Comparison of ENCODE assay signal across 8 cellular contexts in the genomic region with DNA sequence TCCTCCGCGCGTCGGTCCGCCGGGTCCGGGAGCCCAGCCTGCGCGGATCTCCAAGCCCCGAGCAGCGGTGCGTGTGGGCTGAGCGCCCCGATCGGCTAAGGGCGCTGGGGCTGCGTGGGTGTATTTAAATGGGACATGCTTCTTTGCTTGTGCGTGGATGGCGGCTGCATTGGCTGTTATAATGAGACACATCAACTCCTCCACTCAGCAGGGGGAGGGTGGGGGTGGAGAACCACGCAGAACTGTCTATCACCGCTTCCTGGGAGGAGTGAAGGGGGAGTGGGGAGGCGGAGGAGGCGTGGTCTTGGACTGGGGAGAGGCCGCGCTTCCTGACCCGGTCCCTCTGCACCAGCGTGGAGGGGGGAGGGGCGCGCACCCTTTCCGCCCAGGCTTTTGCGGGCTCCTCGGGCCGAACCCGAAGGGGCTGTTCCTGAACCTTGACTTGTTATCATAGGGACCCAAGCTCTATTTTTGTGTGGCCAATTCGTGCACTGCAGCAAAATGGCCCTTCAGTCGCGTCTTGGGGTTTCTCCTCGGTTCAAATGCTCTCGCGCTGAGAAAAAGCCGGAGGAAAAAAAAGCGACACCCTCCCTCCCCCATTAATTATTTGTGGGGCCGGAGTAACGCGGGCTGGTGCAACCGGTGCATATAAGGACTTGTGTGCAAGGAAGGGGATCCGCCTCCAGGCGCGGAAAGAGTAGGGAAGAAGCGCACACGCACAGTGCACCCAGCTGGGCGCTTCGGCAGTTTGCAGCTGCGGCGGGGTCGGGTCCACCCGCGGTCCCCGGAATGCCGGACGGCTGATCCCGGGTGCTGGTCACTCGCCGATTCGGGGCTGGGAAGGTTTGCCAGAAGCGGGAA. TPM values are rescaled to one million over a fixed set of nuclear protein-coding genes. Genes with fewer than 3 reads are reported as not detected.
DNase-seq lines count a peak whose midpoint lies in the region; ATAC-seq and TF ChIP-seq lines count a peak whose summit lies in the region.

TNIK (minus strand) TSS at position 180 of the 861 bp plus-strand sequence. CDS start 342 bp downstream, outside the sequence.

- H3K27ac ChIP-seq in C4-2B, result peak within 1 kb of the TSS; percentile 44
- H3K27ac ChIP-seq in lung (ENCODE audit: low read depth in 1 of 2, low read length in 1 of 2), result peak within 1 kb of the TSS; percentile 68 to 81

- CTCF ChIA-PET in activated CD4-positive, alpha-beta memory T cell treated with anti-CD3 and anti-CD28 coated beads, Interleukin-2, amount 10 ng/mL, durations not matched to agents 7 days and 5 days (lab: Charles Lee), result interaction anchor here (0.6 to 3.2 kb wide), 17 partner anchors 8 to 311 kb away, joined by 3 to 16 read pairs (median 4); no protein-coding TSS in a partner anchor

- H3K4me3 ChIP-seq in lung, result peak within 1 kb of the TSS; percentile 57

- WGBS in lung, 2 donors, result 0 to 1% methylated on average over 62 to 66 of the region's 66 CpGs

- peak; percentile 55 for DNase-seq in GM19240 (ENCODE audit: insufficient read length, low spot score)
- DNase-seq in NCI-H748 (lab: John Stamatoyannopoulos, UW; ENCODE audit: unreplicated experiment), result peak; percentile 83
- peak; percentile 95 for DNase-seq in activated CD4-positive, alpha-beta memory T cell treated with anti-CD3 and anti-CD28 coated beads, Interleukin-2, amount 10 ng/mL, durations not matched to agents 7 days and 5 days
- DNase-seq in ecto neural progenitor cell (ENCODE audit: low spot score), result peak; percentile 86
- DNase-seq in lung (ENCODE audit: low spot score), result peak; percentile 94
- peak; percentile 87 to 96 (median 91) for DNase-seq in stimulated activated CD4-positive, alpha-beta T cell treated with anti-CD3 and anti-CD28 coated beads, TNF-alpha, amount 100 ng/mL, for 24 hours (ENCODE audit: low read depth in 3 of 3)

- H3K9me3 Mint-ChIP-seq in activated CD4-positive, alpha-beta memory T cell treated with anti-CD3 and anti-CD28 coated beads, Interleukin-2, amount 10 ng/mL, durations not matched to agents 7 days and 5 days, result peaks cover 3% of the 10 kb centered on the region

- POLR2A ChIA-PET in activated CD4-positive, alpha-beta memory T cell treated with anti-CD3 and anti-CD28 coated beads, Interleukin-2, amount 10 ng/mL, durations not matched to agents 7 days and 5 days (lab: Charles Lee), result interaction anchor here (0.7 to 3.4 kb wide), 24 partner anchors 8 to 591 kb away, joined by 3 to 20 read pairs (median 4); partner anchors contain the start of genes EIF5A2 and RPL22L1

- H3K4me3 Mint-ChIP-seq in activated CD4-positive, alpha-beta memory T cell treated with anti-CD3 and anti-CD28 coated beads, Interleukin-2, amount 10 ng/mL, durations not matched to agents 7 days and 5 days, result peak within 1 kb of the TSS; percentile 94

- ATAC-seq in HG03457 (IDR thresholded peaks at IDR 0.05; ENCODE audit: unreplicated experiment) (peak; percentile 68), lung (ENCODE audit: insufficient read depth, low FRiP score) (peak; percentile 94)

- peak; percentile 52 for TF ChIP-seq CTCF in C4-2B (conservative IDR thresholded peaks at IDR 0.05)
- TF ChIP-seq CTCF in lung (IDR thresholded peaks at IDR 0.05; ENCODE audit: control extremely low read depth, extremely low read depth), result no peak

- H3K27me3 ChIP-seq in lung (ENCODE audit: control insufficient read depth, insufficient read depth), result no peaks in the 10 kb centered on the region

- H3K27ac Mint-ChIP-seq in activated CD4-positive, alpha-beta memory T cell treated with anti-CD3 and anti-CD28 coated beads, Interleukin-2, amount 10 ng/mL, durations not matched to agents 7 days and 5 days, result peak within 1 kb of the TSS; percentile 85

- peaks cover 0 to 2% of the 10 kb centered on the region in 2 donors for H3K4me1 ChIP-seq in lung (ENCODE audit: control insufficient read depth in 2 of 2, insufficient read depth in 2 of 2, low read length in 2 of 2)

- H3K36me3 Mint-ChIP-seq in activated CD4-positive, alpha-beta memory T cell treated with anti-CD3 and anti-CD28 coated beads, Interleukin-2, amount 10 ng/mL, durations not matched to agents 7 days and 5 days (ENCODE audit: low read depth), result peaks cover 12% of the 10 kb centered on the region

- no peaks in the 10 kb centered on the region for H3K27me3 Mint-ChIP-seq in activated CD4-positive, alpha-beta memory T cell treated with anti-CD3 and anti-CD28 coated beads, Interleukin-2, amount 10 ng/mL, durations not matched to agents 7 days and 5 days

- no peaks in the 10 kb centered on the region for H3K36me3 ChIP-seq in lung (ENCODE audit: control insufficient read depth in 2 of 2, insufficient read depth in 2 of 2, low read length in 2 of 2)

- peaks cover 43% of the 10 kb centered on the region for H3K4me1 Mint-ChIP-seq in activated CD4-positive, alpha-beta memory T cell treated with anti-CD3 and anti-CD28 coated beads, Interleukin-2, amount 10 ng/mL, durations not matched to agents 7 days and 5 days

- no peaks in the 10 kb centered on the region for H3K9me3 ChIP-seq in lung (ENCODE audit: control insufficient read depth in 2 of 2, insufficient read depth in 1 of 2, low read length in 1 of 2)

RNA-seq across cellular contexts. Expression of gene TNIK, which starts in this region (rescaled TPM):
- 10 to 100 TPM; 57.6 to 61.7 TPM for total RNA-seq in activated CD4-positive, alpha-beta memory T cell treated with anti-CD3 and anti-CD28 coated beads, Interleukin-2, amount 10 ng/mL, durations not matched to agents 7 days and 5 days
- 10 to 100 TPM; 18.3 to 36.3 TPM for total RNA-seq in lung
- polyA plus RNA-seq in lung, result 10 to 100 TPM in 1 of 2 donors, 1 to 10 TPM in 1; 9.4 to 10.3 TPM

Comparison
In these comparisons a context has a peak if more than half of its experiments do, and no peak if none do; other contexts are left out.
1. Peak in every context shown above with its lines: DNase-seq, ATAC-seq, H3K4me3 ChIP-seq and H3K27ac ChIP-seq.